Comparison of ENCODE assay signal across 2 cellular contexts in genomic region chr14:99654235-99655000, GRCh38.
TF ChIP-seq lines count a peak whose summit lies in the region.

No MANE protein-coding gene starts in this region.

TF ChIP-seq in A549, 52 proteins besides CTCF, POLR2A, EP300 and RAD21:
- TF ChIP-seq HDAC2 (IDR thresholded peaks at IDR 0.05) (no peak), NFE2L2 (conservative IDR thresholded peaks at IDR 0.05; ENCODE audit: low read length) (no peak), CHD2 (IDR thresholded peaks at IDR 0.05; ENCODE audit: low read length, partially characterized antibody) (no peak), GATA3 (IDR thresholded peaks at IDR 0.05; ENCODE audit: borderline replicate concordance) (no peak), MYC (IDR thresholded peaks at IDR 0.05; ENCODE audit: borderline replicate concordance, low read length) (no peak), CEBPB (IDR thresholded peaks at IDR 0.05) (no peak), RCOR1 (IDR thresholded peaks at IDR 0.05; ENCODE audit: low read depth, low read length) (no peak), RNF2 (IDR thresholded peaks at IDR 0.05; ENCODE audit: borderline replicate concordance, low read depth) (no peak), BCL3 (IDR thresholded peaks at IDR 0.05) (no peak), TFCP2L1 (CRISPR knock-in tag; IDR thresholded peaks at IDR 0.05) (no peak), CHD4 (IDR thresholded peaks at IDR 0.05; ENCODE audit: borderline replicate concordance) (no peak), MAX (IDR thresholded peaks at IDR 0.05) (no peak)
TF ChIP-seq in A549: peak in this region for 0.

TF ChIP-seq in K562, 482 proteins besides CTCF, POLR2A, EP300 and RAD21:
- no peak for TF ChIP-seq GTF3C2 (IDR thresholded peaks at IDR 0.05; ENCODE audit: borderline replicate concordance, extremely low read depth, insufficient read length)
- no peak for TF ChIP-seq E2F6 (IDR thresholded peaks at IDR 0.05; ENCODE audit: borderline replicate concordance in 1 of 2, extremely low read depth in 1 of 2, insufficient read depth in 1 of 2, insufficient read length in 1 of 2, low read depth in 1 of 2, low read length in 1 of 2, poor library complexity in 1 of 2, severe bottlenecking in 1 of 2)
- no peak for TF ChIP-seq TOE1 (IDR thresholded peaks at IDR 0.05; ENCODE audit: borderline replicate concordance)
- no peak for TF ChIP-seq TOE1 (CRISPR knock-in tag; IDR thresholded peaks at IDR 0.05; ENCODE audit: borderline replicate concordance, low read depth)
- no peak for TF ChIP-seq ZNF395 (CRISPR knock-in tag; IDR thresholded peaks at IDR 0.05)
- no peak for TF ChIP-seq SFPQ (IDR thresholded peaks at IDR 0.05; ENCODE audit: low read depth, low read length)
- no peak for TF ChIP-seq PBX2 (CRISPR knock-in tag; IDR thresholded peaks at IDR 0.05; ENCODE audit: low read depth)
- 0 out of 2 replicates have a peak, but pooled peaks have one; percentile 24 for TF ChIP-seq PBX2 (tag; conservative IDR thresholded peaks at IDR 0.05; ENCODE audit: low read depth)
TF ChIP-seq in K562: peak in this region for 1.
